In genomic region chr2:129903586-129904425, GRCh38 we compare ENCODE assay signal across 2 cellular contexts.
TF ChIP-seq lines count a peak whose summit lies in the region.

No MANE protein-coding gene starts in this region.

TF ChIP-seq in GM23338, 12 proteins besides CTCF, POLR2A, EP300 and RAD21 (continued from another document):
- TF ChIP-seq, protein P1, sequence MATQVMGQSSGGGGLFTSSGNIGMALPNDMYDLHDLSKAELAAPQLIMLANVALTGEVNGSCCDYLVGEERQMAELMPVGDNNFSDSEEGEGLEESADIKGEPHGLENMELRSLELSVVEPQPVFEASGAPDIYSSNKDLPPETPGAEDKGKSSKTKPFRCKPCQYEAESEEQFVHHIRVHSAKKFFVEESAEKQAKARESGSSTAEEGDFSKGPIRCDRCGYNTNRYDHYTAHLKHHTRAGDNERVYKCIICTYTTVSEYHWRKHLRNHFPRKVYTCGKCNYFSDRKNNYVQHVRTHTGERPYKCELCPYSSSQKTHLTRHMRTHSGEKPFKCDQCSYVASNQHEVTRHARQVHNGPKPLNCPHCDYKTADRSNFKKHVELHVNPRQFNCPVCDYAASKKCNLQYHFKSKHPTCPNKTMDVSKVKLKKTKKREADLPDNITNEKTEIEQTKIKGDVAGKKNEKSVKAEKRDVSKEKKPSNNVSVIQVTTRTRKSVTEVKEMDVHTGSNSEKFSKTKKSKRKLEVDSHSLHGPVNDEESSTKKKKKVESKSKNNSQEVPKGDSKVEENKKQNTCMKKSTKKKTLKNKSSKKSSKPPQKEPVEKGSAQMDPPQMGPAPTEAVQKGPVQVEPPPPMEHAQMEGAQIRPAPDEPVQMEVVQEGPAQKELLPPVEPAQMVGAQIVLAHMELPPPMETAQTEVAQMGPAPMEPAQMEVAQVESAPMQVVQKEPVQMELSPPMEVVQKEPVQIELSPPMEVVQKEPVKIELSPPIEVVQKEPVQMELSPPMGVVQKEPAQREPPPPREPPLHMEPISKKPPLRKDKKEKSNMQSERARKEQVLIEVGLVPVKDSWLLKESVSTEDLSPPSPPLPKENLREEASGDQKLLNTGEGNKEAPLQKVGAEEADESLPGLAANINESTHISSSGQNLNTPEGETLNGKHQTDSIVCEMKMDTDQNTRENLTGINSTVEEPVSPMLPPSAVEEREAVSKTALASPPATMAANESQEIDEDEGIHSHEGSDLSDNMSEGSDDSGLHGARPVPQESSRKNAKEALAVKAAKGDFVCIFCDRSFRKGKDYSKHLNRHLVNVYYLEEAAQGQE (IDR thresholded peaks at IDR 0.05; ENCODE audit: unreplicated experiment), result no peak
- no peak for TF ChIP-seq NANOG (IDR thresholded peaks at IDR 0.05; ENCODE audit: borderline replicate concordance)
- no peak for TF ChIP-seq EZH2phosphoT487 (IDR thresholded peaks at IDR 0.05; ENCODE audit: unreplicated experiment)
- TF ChIP-seq JUNB (IDR thresholded peaks at IDR 0.05; ENCODE audit: unreplicated experiment), result no peak
- no peak for TF ChIP-seq EZH2 (IDR thresholded peaks at IDR 0.05; ENCODE audit: low read depth, unreplicated experiment)
- no peak for TF ChIP-seq ZNF462 (CRISPR knock-in tag; IDR thresholded peaks at IDR 0.05)
- TF ChIP-seq ZNF331 (CRISPR knock-in tag; IDR thresholded peaks at IDR 0.05; ENCODE audit: low read depth), result no peak

TF ChIP-seq in WTC11, 78 proteins besides CTCF, POLR2A, EP300 and RAD21 (continued from another document):
- TF ChIP-seq ATF2 (CRISPR knock-in tag; IDR thresholded peaks at IDR 0.05; ENCODE audit: borderline replicate concordance, low read depth), result no peak
- no peak for TF ChIP-seq USF1 (CRISPR knock-in tag; IDR thresholded peaks at IDR 0.05)
- TF ChIP-seq, protein P2, sequence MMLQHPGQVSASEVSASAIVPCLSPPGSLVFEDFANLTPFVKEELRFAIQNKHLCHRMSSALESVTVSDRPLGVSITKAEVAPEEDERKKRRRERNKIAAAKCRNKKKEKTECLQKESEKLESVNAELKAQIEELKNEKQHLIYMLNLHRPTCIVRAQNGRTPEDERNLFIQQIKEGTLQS (CRISPR knock-in tag; conservative IDR thresholded peaks at IDR 0.05), result no peak
- 0 out of 2 replicates have a peak, but pooled peaks have one; percentile 12 for TF ChIP-seq FOXP4 (CRISPR knock-in tag; IDR thresholded peaks at IDR 0.05)
- no peak for TF ChIP-seq ZNF317 (CRISPR knock-in tag; IDR thresholded peaks at IDR 0.05; ENCODE audit: borderline replicate concordance, low read depth)
- no peak for TF ChIP-seq ZNF425 (CRISPR knock-in tag; conservative IDR thresholded peaks at IDR 0.05)
